Comparison of ENCODE assay signal across 23 cellular contexts in genomic region chr4:65724973-65725372, GRCh38. TPM values are rescaled to one million over a fixed set of nuclear protein-coding genes. Genes with fewer than 3 reads are reported as not detected.
"Had no signal": no experiment of that assay in that cellular context is flagged by ENCODE, and none has a peak within 500 bp of the region (broad histone marks: within the 10 kb centered on the region; RNA-seq: fewer than 3 reads in every experiment).

No MANE protein-coding gene starts in this region.

- H3K36me3 ChIP-seq: MG63 had no signal

- H3K9ac ChIP-seq: SK-N-SH had no signal

- ATAC-seq: Panc1, PC-3 had no signal

- DNase-seq: IMR-90, Karpas-422, KG1, MG63, NCI-H1092 treated with DMSO at 0.1 percent for 48 hours, NCI-H1436, NCI-H187, NCI-H2029, NCI-H2081 treated with DMSO at 0.1 percent for 48 hours, NCI-H2171, NCI-H226, NCI-H446, NCI-H510A, NCI-H524 treated with DMSO at 0.1 percent for 48 hours, NCI-H69, NCI-H774, PC-3, SHP77, SK-N-SH had no signal

- H3K4me3 ChIP-seq: MG63 had no signal

- H3K27ac ChIP-seq: HL-60, RWPE1 had no signal

- H3K27me3 ChIP-seq: MG63 had no signal

- H3K9me3 ChIP-seq: MG63, SK-N-SH had no signal

- H3K4me2 ChIP-seq: SK-N-SH had no signal

RNA-seq across cellular contexts. Expression of gene EPHA5, which starts 54.7 kb away (rescaled TPM):
- total RNA-seq: OCI-LY7 had no signal
- polyA plus RNA-seq: SK-N-SH had no signal
